Comparison of ENCODE assay signal across 1 cellular context in the genomic region with DNA sequence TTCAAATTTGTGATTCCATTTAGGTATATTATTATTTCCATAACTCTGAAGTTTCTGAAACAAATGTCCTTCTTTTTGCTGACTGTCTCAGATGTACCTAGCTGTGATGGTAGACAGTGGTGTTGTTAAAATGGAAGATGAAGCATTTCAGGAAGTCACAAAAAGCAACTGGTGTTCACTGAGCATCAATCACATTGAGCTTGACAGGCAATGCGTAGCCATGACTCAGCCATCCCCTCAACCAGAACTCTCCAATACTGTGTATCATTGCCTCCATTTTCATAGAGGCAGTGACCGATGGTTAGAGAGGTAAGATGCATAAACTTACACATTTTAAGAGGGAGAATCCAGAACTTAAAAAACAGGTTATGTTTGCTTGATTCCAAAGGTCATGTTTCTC.
TF ChIP-seq lines count a peak whose summit lies in the region.

No MANE protein-coding gene starts in this region.

TF ChIP-seq in IMR-90, 13 proteins besides CTCF, POLR2A, EP300 and RAD21 (continued from another document):
- TF ChIP-seq, protein P1, sequence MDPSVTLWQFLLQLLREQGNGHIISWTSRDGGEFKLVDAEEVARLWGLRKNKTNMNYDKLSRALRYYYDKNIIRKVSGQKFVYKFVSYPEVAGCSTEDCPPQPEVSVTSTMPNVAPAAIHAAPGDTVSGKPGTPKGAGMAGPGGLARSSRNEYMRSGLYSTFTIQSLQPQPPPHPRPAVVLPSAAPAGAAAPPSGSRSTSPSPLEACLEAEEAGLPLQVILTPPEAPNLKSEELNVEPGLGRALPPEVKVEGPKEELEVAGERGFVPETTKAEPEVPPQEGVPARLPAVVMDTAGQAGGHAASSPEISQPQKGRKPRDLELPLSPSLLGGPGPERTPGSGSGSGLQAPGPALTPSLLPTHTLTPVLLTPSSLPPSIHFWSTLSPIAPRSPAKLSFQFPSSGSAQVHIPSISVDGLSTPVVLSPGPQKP (IDR thresholded peaks at IDR 0.05; ENCODE audit: borderline replicate concordance, low read depth, low read length) = no peak
- no peak for TF ChIP-seq CHD1 (IDR thresholded peaks at IDR 0.05; ENCODE audit: low read depth, low read length)
- TF ChIP-seq BHLHE40 (IDR thresholded peaks at IDR 0.05; ENCODE audit: low read depth, low read length) = no peak
- no peak for TF ChIP-seq RCOR1 (IDR thresholded peaks at IDR 0.05; ENCODE audit: insufficient replicate concordance, low read length)
- TF ChIP-seq CEBPB (IDR thresholded peaks at IDR 0.05; ENCODE audit: low read depth, low read length) = no peak
- no peak for TF ChIP-seq MXI1 (IDR thresholded peaks at IDR 0.05; ENCODE audit: borderline replicate concordance, low read depth, low read length)
- no peak for TF ChIP-seq MAFK (IDR thresholded peaks at IDR 0.05; ENCODE audit: low read depth, low read length)
- TF ChIP-seq FOS (IDR thresholded peaks at IDR 0.05; ENCODE audit: low read depth, low read length) = no peak
- no peak for TF ChIP-seq SMC3 (IDR thresholded peaks at IDR 0.05; ENCODE audit: low read depth, low read length)
- no peak for TF ChIP-seq RFX5 (IDR thresholded peaks at IDR 0.05; ENCODE audit: low read depth, low read length)
